In the genomic region with DNA sequence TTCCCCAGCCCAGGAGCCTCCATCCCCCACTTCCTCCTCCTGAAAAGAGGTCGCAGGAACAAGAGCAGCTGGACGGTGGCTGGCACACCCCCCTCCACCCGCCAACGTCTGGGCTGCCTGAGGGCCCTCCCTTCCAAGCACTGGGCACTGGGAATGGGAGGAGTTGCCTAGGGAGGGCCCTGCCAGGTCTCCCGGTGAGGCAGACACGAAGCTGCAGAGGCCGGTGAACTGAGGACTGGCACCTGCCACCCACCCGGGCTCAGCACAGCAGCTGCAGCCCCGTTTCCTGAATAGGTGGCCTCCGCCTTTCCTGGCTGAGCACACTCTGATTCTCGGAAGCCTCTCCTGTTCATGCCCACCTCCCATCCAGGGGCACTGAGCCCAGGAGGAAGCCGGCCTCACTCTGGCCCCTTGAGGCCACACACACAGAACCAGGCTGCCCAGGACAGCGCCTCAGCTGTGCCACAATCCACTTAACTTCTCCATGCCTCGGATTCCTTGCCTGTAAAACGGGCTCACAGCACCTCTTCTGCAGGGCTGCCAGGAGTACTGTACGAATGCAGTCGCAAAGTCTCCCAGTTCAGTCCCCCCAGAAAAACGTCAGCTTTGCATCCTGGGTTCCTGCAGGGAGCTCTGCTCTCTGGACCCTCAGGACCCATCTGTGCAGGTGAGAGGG, we compare ENCODE assay signal across 8 cellular contexts. TPM values are rescaled to one million over a fixed set of nuclear protein-coding genes. Genes with fewer than 3 reads are reported as not detected.
DNase-seq lines count a peak whose midpoint lies in the region; ATAC-seq and TF ChIP-seq lines count a peak whose summit lies in the region.

No MANE protein-coding gene starts in this region.

- no peaks in the 10 kb centered on the region for H3K9me3 ChIP-seq in left lung

- H3K27ac ChIP-seq in left lung = peak overlapping the region; percentile 59 to 62

- peak overlapping the region; percentile 74 for H3K4me3 ChIP-seq in HFF-Myc (replicated peaks; ENCODE audit: low read depth, low read length)
- peak overlapping the region; percentile 36 to 53 for H3K4me3 ChIP-seq in left lung

- no peak for TF ChIP-seq CTCF in HFF-Myc (IDR thresholded peaks at IDR 0.05; ENCODE audit: low read depth, low read length, missing control alignments)
- TF ChIP-seq CTCF in left lung (IDR thresholded peaks at IDR 0.05) = no peak
- TF ChIP-seq CTCF in type B pancreatic cell (conservative IDR thresholded peaks at IDR 0.05) = no peak

- intact Hi-C loops in left lung (cut with DNase I) = no loop called here

- H3K4me3 Mint-ChIP-seq in activated naive CD8-positive, alpha-beta T cell treated with anti-CD3 and anti-CD28 coated beads, Interleukin-2, amount 50 U/mL, for 24 hours = peak overlapping the region; percentile 49
- H3K4me3 Mint-ChIP-seq in type B pancreatic cell = peak overlapping the region; percentile 72

- no peak for ATAC-seq in activated naive CD8-positive, alpha-beta T cell treated with anti-CD3 and anti-CD28 coated beads, Interleukin-2, amount 50 U/mL, for 24 hours
- ATAC-seq in left lung (peak; percentile 29), HG02970 (IDR thresholded peaks at IDR 0.05; ENCODE audit: low FRiP score, unreplicated experiment) (no peak), HG03025 (IDR thresholded peaks at IDR 0.05; ENCODE audit: low FRiP score, unreplicated experiment) (no peak)

- H3K9me3 Mint-ChIP-seq in activated naive CD8-positive, alpha-beta T cell treated with anti-CD3 and anti-CD28 coated beads, Interleukin-2, amount 50 U/mL, for 24 hours = no peaks in the 10 kb centered on the region
- H3K9me3 Mint-ChIP-seq in type B pancreatic cell = no peaks in the 10 kb centered on the region

- H3K27ac Mint-ChIP-seq in activated naive CD8-positive, alpha-beta T cell treated with anti-CD3 and anti-CD28 coated beads, Interleukin-2, amount 50 U/mL, for 24 hours = no peak overlapping the region
- no peak overlapping the region for H3K27ac Mint-ChIP-seq in type B pancreatic cell

- H3K36me3 Mint-ChIP-seq in activated naive CD8-positive, alpha-beta T cell treated with anti-CD3 and anti-CD28 coated beads, Interleukin-2, amount 50 U/mL, for 24 hours (ENCODE audit: low read depth) = no peaks in the 10 kb centered on the region
- H3K36me3 Mint-ChIP-seq in type B pancreatic cell = no peaks in the 10 kb centered on the region

- DNase-seq in A172 (ENCODE audit: low spot score) (peak; percentile 66), HFF-Myc (ENCODE audit: extremely low read depth, low read depth) (no peak), left lung (no peak), type B pancreatic cell (ENCODE audit: extremely low spot score, unreplicated experiment) (no peak), pons (ENCODE audit: low spot score) (no peak)
- DNase-seq in activated naive CD8-positive, alpha-beta T cell treated with anti-CD3 and anti-CD28 coated beads, Interleukin-2, amount 50 U/mL, for 24 hours = no peak

- peaks cover 20% of the 10 kb centered on the region for H3K4me1 Mint-ChIP-seq in activated naive CD8-positive, alpha-beta T cell treated with anti-CD3 and anti-CD28 coated beads, Interleukin-2, amount 50 U/mL, for 24 hours
- no peaks in the 10 kb centered on the region for H3K4me1 Mint-ChIP-seq in type B pancreatic cell (ENCODE audit: unreplicated experiment)

- H3K4me1 ChIP-seq in left lung = peaks cover 19 to 50% of the 10 kb centered on the region in 2 donors

- peaks cover 0 to 12% of the 10 kb centered on the region in 2 donors for H3K36me3 ChIP-seq in left lung

- peaks cover 25 to 70% of the 10 kb centered on the region in 2 donors for H3K27me3 ChIP-seq in left lung

- peaks cover 39% of the 10 kb centered on the region for H3K27me3 Mint-ChIP-seq in activated naive CD8-positive, alpha-beta T cell treated with anti-CD3 and anti-CD28 coated beads, Interleukin-2, amount 50 U/mL, for 24 hours
- H3K27me3 Mint-ChIP-seq in type B pancreatic cell = peaks cover 31% of the 10 kb centered on the region

RNA-seq across cellular contexts. Expression of gene NPDC1, which starts 1.3 kb away (rescaled TPM):
- total RNA-seq in A172 (2014; rRNA removed; shearing (Covaris generic)) = 47.4 and 49.6 TPM in 2 replicates
- total RNA-seq in left lung = 100 to 1,000 TPM; 104 to 105 TPM
- 68.0 and 70.3 TPM in 2 replicates for total RNA-seq in type B pancreatic cell (ENCODE audit: low replicate concordance)

RNA-seq across cellular contexts. Expression of gene ENTPD2, which starts 9.2 kb away (rescaled TPM):
- not detected in 2 replicates for total RNA-seq in A172 (2014; rRNA removed; shearing (Covaris generic))
- total RNA-seq in left lung = under 1 TPM; 0.71 to 0.87 TPM
- total RNA-seq in type B pancreatic cell (ENCODE audit: low replicate concordance) = 3.3 and 6.4 TPM in 2 replicates

RNA-seq across cellular contexts. Expression of gene FUT7, which starts 12.8 kb away (rescaled TPM):
- 0.07 TPM in 1 of 2 replicates, not detected in the other for total RNA-seq in A172 (2014; rRNA removed; shearing (Covaris generic))
- total RNA-seq in left lung (1 to 10 TPM in 1 of 2 donors, under 1 TPM in 1; 0.17 to 2.9 TPM), type B pancreatic cell (ENCODE audit: low replicate concordance) (not detected in 2 replicates)

RNA-seq across cellular contexts. Expression of gene ABCA2, which starts 16.6 kb away (rescaled TPM):
- 32.3 and 33.5 TPM in 2 replicates for total RNA-seq in A172 (2014; rRNA removed; shearing (Covaris generic))
- total RNA-seq in left lung (10 to 100 TPM; 34.5 to 34.8 TPM), type B pancreatic cell (ENCODE audit: low replicate concordance) (44.7 and 47.7 TPM in 2 replicates)

RNA-seq across cellular contexts. Expression of gene SAPCD2, which starts 25.7 kb away (rescaled TPM):
- 76.4 and 92.3 TPM in 2 replicates for total RNA-seq in A172 (2014; rRNA removed; shearing (Covaris generic))
- total RNA-seq in left lung (1 to 10 TPM; 2.7 to 4.6 TPM), type B pancreatic cell (ENCODE audit: low replicate concordance) (19.1 and 21.9 TPM in 2 replicates)
